8 cellular contexts compared by ENCODE assay signal in the genomic region with DNA sequence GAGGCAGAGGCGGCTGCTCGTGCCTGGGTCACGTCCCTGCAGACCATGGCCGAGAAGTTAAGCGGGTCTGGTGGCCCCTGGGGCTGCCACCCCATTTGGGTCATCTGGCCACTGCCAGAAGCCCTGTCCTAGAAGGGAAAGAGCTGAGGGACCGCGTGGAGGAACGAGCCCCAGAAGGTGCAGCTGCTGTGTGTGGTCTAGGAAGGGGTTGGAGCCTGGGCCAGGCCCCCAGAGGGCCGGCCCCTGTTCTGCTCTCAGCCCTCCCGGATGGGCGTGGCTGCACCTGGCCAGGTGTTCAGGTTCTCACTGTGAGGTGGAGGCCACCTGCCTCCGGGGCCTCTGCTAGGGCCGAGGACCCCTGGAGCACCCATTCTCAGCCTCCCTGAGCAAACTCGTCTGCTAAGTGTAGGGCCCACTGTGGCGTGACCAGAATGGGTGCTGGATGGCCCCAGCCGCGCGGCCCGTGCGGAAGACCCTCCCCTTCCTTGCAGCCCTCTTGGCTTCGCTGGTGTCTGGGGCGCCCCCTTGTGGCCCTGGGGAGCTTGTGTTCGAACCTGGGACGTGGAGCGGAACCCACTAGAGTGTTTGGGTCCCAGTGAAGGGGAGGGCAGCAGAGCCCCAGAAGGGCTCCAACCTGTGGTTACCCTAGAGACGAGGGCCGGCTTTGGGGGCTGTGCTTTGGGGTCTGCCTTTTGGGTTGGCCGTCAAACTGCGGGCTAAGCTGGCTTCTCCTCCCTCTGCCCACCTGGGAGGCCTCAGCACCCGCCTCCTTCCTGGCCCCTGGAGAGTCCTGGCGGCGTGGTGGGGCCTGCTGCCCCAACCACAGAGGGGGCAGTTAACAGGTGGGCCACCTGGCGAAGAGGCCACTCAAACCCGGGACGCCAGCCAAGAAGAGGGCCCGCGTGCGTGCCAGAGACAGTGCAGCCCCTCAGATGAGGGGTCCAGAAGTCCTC. TPM values are rescaled to one million over a fixed set of nuclear protein-coding genes. Genes with fewer than 3 reads are reported as not detected.
DNase-seq lines count a peak whose midpoint lies in the region; ATAC-seq and TF ChIP-seq lines count a peak whose summit lies in the region.

No MANE protein-coding gene starts in this region.

- H3K27ac ChIP-seq in hepatocyte: peak overlapping the region; percentile 71
- peak overlapping the region in 1 of 8 donors; percentile 50 for H3K27ac ChIP-seq in spleen

- no peaks in the 10 kb centered on the region for H3K4me1 ChIP-seq in adipocyte (ENCODE audit: control insufficient read depth, insufficient read depth, low read length)
- H3K4me1 ChIP-seq in hepatocyte (ENCODE audit: insufficient read depth): peaks cover 6% of the 10 kb centered on the region
- peaks cover 22 to 55% (median 40%) of the 10 kb centered on the region in 6 donors for H3K4me1 ChIP-seq in spleen

- DNase-seq in GM12865 (ENCODE audit: low read depth): peak; percentile 82
- DNase-seq in NCI-H1105 treated with DMSO at 0.1 percent for 48 hours (lab: John Stamatoyannopoulos, UW): peak; percentile 81
- DNase-seq in SW480 (ENCODE audit: low spot score): peak; percentile 81
- peak; percentile 73 for DNase-seq in adipocyte (ENCODE audit: low read depth)
- peak; percentile 78 for DNase-seq in hepatocyte (ENCODE audit: low spot score)
- peak; percentile 91 for DNase-seq in spleen

- H3K9ac ChIP-seq in adipocyte (ENCODE audit: low read length): no peak overlapping the region

- peak overlapping the region; percentile 97 for H3K4me2 ChIP-seq in hepatocyte

- H3K4me3 ChIP-seq in GM12865 (ENCODE audit: low read depth, low read length) (peak overlapping the region; percentile 55), adipocyte (ENCODE audit: low read length) (peak overlapping the region; percentile 76), hepatocyte (peak overlapping the region; percentile 75), spleen (peak overlapping the region; percentile 47 to 84 (median 65))

- peaks cover 30% of the 10 kb centered on the region for H4K20me1 ChIP-seq in hepatocyte (ENCODE audit: insufficient read depth, poor library complexity, severe bottlenecking)

- 30% methylated on average over 38 of the region's 38 CpGs for WGBS in hepatocyte (ENCODE audit: low lambda C conversion rate, missing lambda C conversion rate)
- WGBS in spleen, 5 donors: 7 to 26% (median 23%) methylated on average over 16 to 38 of the region's 38 CpGs

- TF ChIP-seq CTCF in GM12865 (IDR thresholded peaks at IDR 0.05; ENCODE audit: insufficient read depth, low read depth, low read length, missing control alignments) (peak; percentile 78), hepatocyte (IDR thresholded peaks at IDR 0.05; ENCODE audit: poor library complexity) (peak; percentile 74), spleen (IDR thresholded peaks at IDR 0.05 in 8 of 11, conservative IDR thresholded peaks at IDR 0.05 in 3 of 11) (peak; percentile 17 to 82 (median 75))

- H3K27me3 ChIP-seq in adipocyte (replicated peaks; ENCODE audit: control insufficient read depth, insufficient read depth, low read length): no peaks in the 10 kb centered on the region
- H3K27me3 ChIP-seq in hepatocyte: no peaks in the 10 kb centered on the region
- peaks cover 0 to 31% (median 2%) of the 10 kb centered on the region in 7 donors for H3K27me3 ChIP-seq in spleen (replicated peaks in 1 of 7)

- H3K79me2 ChIP-seq in hepatocyte: peaks cover 34% of the 10 kb centered on the region

- H2AFZ ChIP-seq in hepatocyte: no peak overlapping the region

- no peak for ATAC-seq in GM19395 (IDR thresholded peaks at IDR 0.05; ENCODE audit: unreplicated experiment)
- no peak for ATAC-seq in HG03442 (IDR thresholded peaks at IDR 0.05; ENCODE audit: unreplicated experiment)

- no peaks in the 10 kb centered on the region for H3K9me2 ChIP-seq in hepatocyte (replicated peaks; ENCODE audit: insufficient read depth)

- no peak for TF ChIP-seq POLR2A in spleen (IDR thresholded peaks at IDR 0.05)

- H3K36me3 ChIP-seq in adipocyte (ENCODE audit: control insufficient read depth, insufficient read depth, low read length, severe bottlenecking) (no peaks in the 10 kb centered on the region), hepatocyte (replicated peaks; ENCODE audit: insufficient read depth, low read depth) (no peaks in the 10 kb centered on the region), spleen (peaks cover 0 to 21% (median 0%) of the 10 kb centered on the region in 6 donors)

- intact Hi-C loops in spleen (cut with DNase I; ENCODE audit: low total_unique reads): no loop called here

- no peaks in the 10 kb centered on the region for H3K9me3 ChIP-seq in adipocyte (ENCODE audit: control insufficient read depth, low read length)
- no peaks in the 10 kb centered on the region for H3K9me3 ChIP-seq in hepatocyte (ENCODE audit: low read depth)
- H3K9me3 ChIP-seq in spleen: no peaks in the 10 kb centered on the region

RNA-seq across cellular contexts. Expression of gene LRCOL1, which starts 49.3 kb away (rescaled TPM):
- not detected in 2 replicates for total RNA-seq in hepatocyte
- polyA plus RNA-seq in hepatocyte: 0.28 TPM in 1 of 2 replicates, not detected in the other
- 1 to 10 TPM in 1 of 7 donors, under 1 TPM in 4, not detected in 2; 0.54 to 4.1 (median 0.83) TPM for total RNA-seq in spleen
- 1 to 10 TPM; 2.0 to 4.0 (median 3.8) TPM for polyA plus RNA-seq in spleen

RNA-seq across cellular contexts. Expression of gene P2RX2, which starts 57.5 kb away (rescaled TPM):
- not detected in 2 replicates for total RNA-seq in hepatocyte
- not detected in 2 replicates for polyA plus RNA-seq in hepatocyte
- total RNA-seq in spleen: 1 to 10 TPM in 5 of 7 donors, under 1 TPM in 2; 0.77 to 3.0 (median 1.7) TPM
- polyA plus RNA-seq in spleen: 1 to 10 TPM; 2.8 to 4.5 (median 2.9) TPM
